Comparison of ENCODE assay signal across 10 cellular contexts in genomic region chr19:3530389-3530788, GRCh38. TPM values are rescaled to one million over a fixed set of nuclear protein-coding genes. Genes with fewer than 3 reads are reported as not detected.
"Had no signal": no experiment of that assay in that cellular context is flagged by ENCODE, and none has a peak within 500 bp of the region (broad histone marks: within the 10 kb centered on the region; RNA-seq: fewer than 3 reads in every experiment).

No MANE protein-coding gene starts in this region.

- DNase-seq: IMR-90, KBM-7, KG1 had no signal

- ATAC-seq: HepG2 had no signal

- H3K4me2 ChIP-seq: KMS-11 had no signal

- H3K27ac ChIP-seq: HL-60, KMS-11 had no signal

- H3K9ac ChIP-seq: KMS-11 had no signal

- FAIRE-seq: HepG2, HTR-8/SVneo had no signal

RNA-seq across cellular contexts. Expression of gene TEKTIP1, which starts 8.6 kb away (rescaled TPM):
- total RNA-seq: HepG2, HT-29, HT1080, IMR-90 had no signal
- polyA plus RNA-seq: HepG2, IgD-negative memory B cell, IMR-90 had no signal
